In the genomic region with DNA sequence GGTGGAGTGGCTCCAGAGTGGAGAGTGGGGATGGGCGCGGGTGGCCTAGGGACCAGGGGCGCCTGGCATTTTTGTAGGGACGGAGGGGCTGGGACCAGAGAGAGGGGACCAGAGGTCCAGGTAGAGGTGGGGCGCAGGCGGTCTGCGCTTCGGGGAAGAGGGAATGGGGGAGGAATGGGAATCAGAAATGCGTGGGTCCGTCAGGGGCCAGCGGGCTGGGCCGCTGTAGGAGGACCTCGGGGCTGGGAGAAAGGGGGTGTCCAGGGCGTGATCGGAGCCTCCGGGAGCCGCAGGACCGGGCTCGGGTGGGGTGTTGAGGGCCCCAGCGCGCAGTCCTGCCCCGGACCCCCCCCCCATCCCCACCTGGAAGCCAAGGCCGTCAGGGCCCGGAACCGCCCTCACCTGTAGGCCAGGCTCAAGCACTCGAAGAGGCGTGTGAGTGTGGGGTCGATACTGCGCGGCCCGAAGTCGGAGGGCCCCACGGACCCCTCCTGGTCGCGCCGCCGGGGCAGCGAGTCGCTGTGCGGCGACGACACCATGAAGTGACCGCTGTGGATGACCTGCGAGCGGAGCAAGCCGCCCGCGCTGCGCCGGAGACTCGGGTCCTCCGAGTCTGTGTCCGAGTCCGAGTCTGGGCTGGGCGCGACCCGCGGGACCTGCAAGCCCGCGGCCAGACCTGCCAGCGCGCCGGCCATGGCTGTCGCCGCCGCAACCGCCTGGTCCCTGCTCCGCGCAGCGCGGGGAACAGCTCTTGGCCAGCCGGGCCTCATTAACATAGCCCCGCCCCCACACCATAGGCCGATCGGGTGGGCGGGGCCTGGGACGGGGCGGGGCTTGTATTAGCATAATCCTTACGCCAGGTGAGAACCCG, we compare ENCODE assay signal across 1 cellular context.
TF ChIP-seq lines count a peak whose summit lies in the region.

A gene with protein sequence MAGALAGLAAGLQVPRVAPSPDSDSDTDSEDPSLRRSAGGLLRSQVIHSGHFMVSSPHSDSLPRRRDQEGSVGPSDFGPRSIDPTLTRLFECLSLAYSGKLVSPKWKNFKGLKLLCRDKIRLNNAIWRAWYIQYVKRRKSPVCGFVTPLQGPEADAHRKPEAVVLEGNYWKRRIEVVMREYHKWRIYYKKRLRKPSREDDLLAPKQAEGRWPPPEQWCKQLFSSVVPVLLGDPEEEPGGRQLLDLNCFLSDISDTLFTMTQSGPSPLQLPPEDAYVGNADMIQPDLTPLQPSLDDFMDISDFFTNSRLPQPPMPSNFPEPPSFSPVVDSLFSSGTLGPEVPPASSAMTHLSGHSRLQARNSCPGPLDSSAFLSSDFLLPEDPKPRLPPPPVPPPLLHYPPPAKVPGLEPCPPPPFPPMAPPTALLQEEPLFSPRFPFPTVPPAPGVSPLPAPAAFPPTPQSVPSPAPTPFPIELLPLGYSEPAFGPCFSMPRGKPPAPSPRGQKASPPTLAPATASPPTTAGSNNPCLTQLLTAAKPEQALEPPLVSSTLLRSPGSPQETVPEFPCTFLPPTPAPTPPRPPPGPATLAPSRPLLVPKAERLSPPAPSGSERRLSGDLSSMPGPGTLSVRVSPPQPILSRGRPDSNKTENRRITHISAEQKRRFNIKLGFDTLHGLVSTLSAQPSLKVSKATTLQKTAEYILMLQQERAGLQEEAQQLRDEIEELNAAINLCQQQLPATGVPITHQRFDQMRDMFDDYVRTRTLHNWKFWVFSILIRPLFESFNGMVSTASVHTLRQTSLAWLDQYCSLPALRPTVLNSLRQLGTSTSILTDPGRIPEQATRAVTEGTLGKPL (minus strand): TSS at position 725 of the 871 bp plus-strand sequence. CDS start 30 bp downstream, at position 695.

TF ChIP-seq in GM12878, 131 proteins besides CTCF, POLR2A, EP300 and RAD21 (continued from another document):
- TF ChIP-seq, protein P1, sequence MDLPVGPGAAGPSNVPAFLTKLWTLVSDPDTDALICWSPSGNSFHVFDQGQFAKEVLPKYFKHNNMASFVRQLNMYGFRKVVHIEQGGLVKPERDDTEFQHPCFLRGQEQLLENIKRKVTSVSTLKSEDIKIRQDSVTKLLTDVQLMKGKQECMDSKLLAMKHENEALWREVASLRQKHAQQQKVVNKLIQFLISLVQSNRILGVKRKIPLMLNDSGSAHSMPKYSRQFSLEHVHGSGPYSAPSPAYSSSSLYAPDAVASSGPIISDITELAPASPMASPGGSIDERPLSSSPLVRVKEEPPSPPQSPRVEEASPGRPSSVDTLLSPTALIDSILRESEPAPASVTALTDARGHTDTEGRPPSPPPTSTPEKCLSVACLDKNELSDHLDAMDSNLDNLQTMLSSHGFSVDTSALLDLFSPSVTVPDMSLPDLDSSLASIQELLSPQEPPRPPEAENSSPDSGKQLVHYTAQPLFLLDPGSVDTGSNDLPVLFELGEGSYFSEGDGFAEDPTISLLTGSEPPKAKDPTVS (IDR thresholded peaks at IDR 0.05; ENCODE audit: low read depth, low read length): no peak
- no peak for TF ChIP-seq MTA2 (IDR thresholded peaks at IDR 0.05; ENCODE audit: low read depth)
- TF ChIP-seq NFYA (IDR thresholded peaks at IDR 0.05; ENCODE audit: borderline replicate concordance, low read depth, low read length): no peak
TF ChIP-seq in GM12878: peak in this region for 0.
